ENCODE assay signal across 8 cellular contexts in the genomic region with DNA sequence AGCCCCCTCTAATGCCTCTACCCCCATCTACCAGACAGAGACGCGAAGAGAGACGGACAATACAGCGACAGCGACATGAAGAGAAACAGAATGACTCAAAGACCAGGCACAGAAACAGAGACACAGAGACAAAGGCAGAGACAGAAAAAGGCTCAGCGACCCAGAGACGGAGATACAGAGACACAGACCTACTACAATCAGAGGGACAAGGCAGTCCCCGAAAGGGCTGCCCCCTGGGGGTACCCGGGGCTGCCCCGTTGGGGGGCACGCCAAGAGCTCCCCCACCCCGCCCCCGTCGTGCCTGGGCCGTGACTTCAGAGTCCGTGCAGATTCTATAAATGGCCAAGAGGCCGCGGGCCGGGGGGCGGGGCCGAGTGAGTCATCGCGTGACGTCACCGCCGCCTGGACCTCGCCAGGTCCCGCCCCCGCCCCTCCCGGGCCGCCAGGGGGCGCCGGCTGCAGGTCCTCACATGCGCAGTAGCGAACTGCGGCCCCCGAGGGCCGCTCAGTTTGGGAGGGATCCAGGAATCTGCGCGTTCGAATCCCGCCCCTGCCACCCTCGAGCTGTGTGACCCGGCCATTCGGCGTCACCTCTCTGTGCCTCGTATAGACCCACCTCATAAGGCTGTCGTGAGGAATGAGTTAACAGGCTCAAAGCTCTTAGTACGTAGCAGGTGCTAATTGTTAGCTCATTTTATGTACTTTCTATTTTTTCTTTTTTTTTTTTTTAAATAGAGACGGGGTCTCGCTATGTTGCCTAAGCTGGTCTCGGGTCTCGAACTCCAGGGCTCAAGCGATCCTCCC. TPM values are rescaled to one million over a fixed set of nuclear protein-coding genes. Genes with fewer than 3 reads are reported as not detected.
A peak's percentile ranks its signal among the peaks of the same experiment; 100 is the strongest.
DNase-seq lines count a peak whose midpoint lies in the region; ATAC-seq and TF ChIP-seq lines count a peak whose summit lies in the region.

No MANE protein-coding gene starts in this region.

- peaks cover 4 to 12% of the 10 kb centered on the region in 2 donors for H3K27me3 Mint-ChIP-seq in CD4-positive, alpha-beta memory T cell
- peaks cover 32% of the 10 kb centered on the region for H3K27me3 Mint-ChIP-seq in T-helper 1 cell treated with Interleukin-12 subunit alpha and Interleukin-12 subunit beta and Interleukin-4 antibody, amounts not matched to agents 30 μg/mL and 1 μg/mL, for 36 hours (ENCODE audit: low read depth)
- peaks cover 37% of the 10 kb centered on the region for H3K27me3 Mint-ChIP-seq in progenitor cell of endocrine pancreas

- H3K27ac Mint-ChIP-seq in CD4-positive, alpha-beta memory T cell, result peak overlapping the region; percentile 20 to 92 (median 83)
- peak overlapping the region; percentile 22 for H3K27ac Mint-ChIP-seq in T-helper 1 cell treated with Interleukin-12 subunit alpha and Interleukin-12 subunit beta and Interleukin-4 antibody, amounts not matched to agents 30 μg/mL and 1 μg/mL, for 36 hours
- peak overlapping the region; percentile 94 for H3K27ac Mint-ChIP-seq in progenitor cell of endocrine pancreas

- peak overlapping the region; percentile 27 to 29 for H3K4me3 ChIP-seq in CD4-positive, alpha-beta memory T cell (ENCODE audit: low read length in 2 of 2)
- H3K4me3 ChIP-seq in NB4 (ENCODE audit: low read depth, low read length) (no peak overlapping the region), upper lobe of right lung (peak overlapping the region; percentile 37)

- no peaks in the 10 kb centered on the region for H3K9me3 ChIP-seq in CD4-positive, alpha-beta memory T cell (ENCODE audit: control insufficient read depth in 1 of 2, low read length in 2 of 2)
- H3K9me3 ChIP-seq in upper lobe of right lung, result no peaks in the 10 kb centered on the region

- H3K9me3 Mint-ChIP-seq in CD4-positive, alpha-beta memory T cell, result peaks cover 0 to 2% (median 0%) of the 10 kb centered on the region in 8 donors
- no peaks in the 10 kb centered on the region for H3K9me3 Mint-ChIP-seq in T-helper 1 cell treated with Interleukin-12 subunit alpha and Interleukin-12 subunit beta and Interleukin-4 antibody, amounts not matched to agents 30 μg/mL and 1 μg/mL, for 36 hours
- H3K9me3 Mint-ChIP-seq in progenitor cell of endocrine pancreas (ENCODE audit: low read depth), result no peaks in the 10 kb centered on the region

- H3K27me3 ChIP-seq in CD4-positive, alpha-beta memory T cell (ENCODE audit: insufficient read depth, low read length), result peaks cover 7% of the 10 kb centered on the region
- H3K27me3 ChIP-seq in upper lobe of right lung, result peaks cover 11% of the 10 kb centered on the region

- no peak for TF ChIP-seq POLR2A in NB4 (IDR thresholded peaks at IDR 0.05; ENCODE audit: extremely low read depth, insufficient read length)

- TF ChIP-seq CTCF in NB4 (IDR thresholded peaks at IDR 0.05; ENCODE audit: low read depth, low read length) (peak; percentile 83), progenitor cell of endocrine pancreas (IDR thresholded peaks at IDR 0.05; ENCODE audit: unreplicated experiment) (peak; percentile 94), upper lobe of right lung (IDR thresholded peaks at IDR 0.05) (peak; percentile 86)

- intact Hi-C loops in CD4-positive, alpha-beta memory T cell (cut with micrococcal nuclease), result loop anchor here (1.0 kb wide), 1 partner anchor 51 kb away; no protein-coding TSS in a partner anchor
- intact Hi-C loops in left ventricle myocardium superior (cut with micrococcal nuclease), result no loop called here
- intact Hi-C loops in upper lobe of right lung (cut with DNase I), result no loop called here

- POLR2A ChIA-PET in CD4-positive, alpha-beta memory T cell (lab: Charles Lee; ENCODE audit: partially characterized antibody), result interaction anchor here (1.0 to 2.5 kb wide), 4 partner anchors 8 to 101 kb away, joined by 3 to 11 read pairs (median 5); a partner anchor contains a TSS

- H3K36me3 Mint-ChIP-seq in CD4-positive, alpha-beta memory T cell, result no peaks in the 10 kb centered on the region
- H3K36me3 Mint-ChIP-seq in T-helper 1 cell treated with Interleukin-12 subunit alpha and Interleukin-12 subunit beta and Interleukin-4 antibody, amounts not matched to agents 30 μg/mL and 1 μg/mL, for 36 hours (ENCODE audit: low read depth), result no peaks in the 10 kb centered on the region
- H3K36me3 Mint-ChIP-seq in progenitor cell of endocrine pancreas (ENCODE audit: insufficient read depth), result no peaks in the 10 kb centered on the region

- H3K36me3 ChIP-seq in CD4-positive, alpha-beta memory T cell (ENCODE audit: insufficient read depth, low read length), result no peaks in the 10 kb centered on the region
- H3K36me3 ChIP-seq in upper lobe of right lung, result no peaks in the 10 kb centered on the region

- peaks cover 7 to 14% (median 9%) of the 10 kb centered on the region in 4 donors for H3K4me1 Mint-ChIP-seq in CD4-positive, alpha-beta memory T cell
- peaks cover 13% of the 10 kb centered on the region for H3K4me1 Mint-ChIP-seq in T-helper 1 cell treated with Interleukin-12 subunit alpha and Interleukin-12 subunit beta and Interleukin-4 antibody, amounts not matched to agents 30 μg/mL and 1 μg/mL, for 36 hours (ENCODE audit: low read depth)
- H3K4me1 Mint-ChIP-seq in progenitor cell of endocrine pancreas (ENCODE audit: low read depth), result peaks cover 7% of the 10 kb centered on the region

- CTCF ChIA-PET in CD4-positive, alpha-beta memory T cell (lab: Charles Lee; ENCODE audit: partially characterized antibody), result interaction anchor here (0.7 to 2.3 kb wide), 23 partner anchors 8 to 1130 kb away, joined by 3 to 38 read pairs (median 4); a partner anchor contains a TSS

- peak overlapping the region; percentile 62 to 87 (median 76) for H3K4me3 Mint-ChIP-seq in CD4-positive, alpha-beta memory T cell
- H3K4me3 Mint-ChIP-seq in T-helper 1 cell treated with Interleukin-12 subunit alpha and Interleukin-12 subunit beta and Interleukin-4 antibody, amounts not matched to agents 30 μg/mL and 1 μg/mL, for 36 hours, result peak overlapping the region; percentile 80
- H3K4me3 Mint-ChIP-seq in progenitor cell of endocrine pancreas (ENCODE audit: low read depth), result peak overlapping the region; percentile 67

- DNase-seq in CD4-positive, alpha-beta memory T cell, result peak; percentile 74 to 82 (median 78)
- DNase-seq in NB4 (ENCODE audit: low read depth), result peak; percentile 87
- peak; percentile 74 for DNase-seq in amniotic epithelial cell (ENCODE audit: low read depth)
- DNase-seq in left ventricle myocardium superior, result peak; percentile 96
- DNase-seq in progenitor cell of endocrine pancreas (ENCODE audit: low spot score, unreplicated experiment), result peak; percentile 86
- peak; percentile 94 for DNase-seq in upper lobe of right lung

- ATAC-seq in GM21423 (IDR thresholded peaks at IDR 0.05; ENCODE audit: unreplicated experiment), result peak; percentile 69
- ATAC-seq in left ventricle myocardium superior, result peak; percentile 83
- peak; percentile 94 for ATAC-seq in upper lobe of right lung

- peaks cover 15% of the 10 kb centered on the region for H3K4me1 ChIP-seq in CD4-positive, alpha-beta memory T cell (ENCODE audit: insufficient read depth, low read length)
- peaks cover 4% of the 10 kb centered on the region for H3K4me1 ChIP-seq in upper lobe of right lung

- H3K27ac ChIP-seq in CD4-positive, alpha-beta memory T cell (ENCODE audit: low read depth, low read length), result peak overlapping the region; percentile 21
- H3K27ac ChIP-seq in upper lobe of right lung, result peak overlapping the region; percentile 71

RNA-seq across cellular contexts. Expression of a gene that starts 2.7 kb away (rescaled TPM):
- not detected for total RNA-seq in CD4-positive, alpha-beta memory T cell
- polyA plus RNA-seq in CD4-positive, alpha-beta memory T cell, result not detected
- 81.7 TPM for total RNA-seq in left ventricle myocardium superior
- total RNA-seq in progenitor cell of endocrine pancreas, result 3.2 and 9.0 TPM in 2 replicates
- 27.3 TPM for total RNA-seq in upper lobe of right lung

RNA-seq across cellular contexts. Expression of a gene that starts 7.1 kb away (rescaled TPM):
- 10 to 100 TPM; 39.5 to 46.2 TPM for total RNA-seq in CD4-positive, alpha-beta memory T cell
- 10 to 100 TPM; 27.3 to 35.0 TPM for polyA plus RNA-seq in CD4-positive, alpha-beta memory T cell
- total RNA-seq in left ventricle myocardium superior (180 TPM), progenitor cell of endocrine pancreas (36.1 and 38.5 TPM in 2 replicates), upper lobe of right lung (44.8 TPM)

RNA-seq across cellular contexts. Expression of a gene that starts 23.0 kb away (rescaled TPM):
- total RNA-seq in CD4-positive, alpha-beta memory T cell, result 10 to 100 TPM; 46.0 to 48.5 TPM
- polyA plus RNA-seq in CD4-positive, alpha-beta memory T cell, result 10 to 100 TPM; 93.1 to 96.1 TPM
- total RNA-seq in left ventricle myocardium superior (36.0 TPM), progenitor cell of endocrine pancreas (48.7 and 56.5 TPM in 2 replicates), upper lobe of right lung (44.3 TPM)

RNA-seq across cellular contexts. Expression of a gene that starts 30.4 kb away (rescaled TPM):
- total RNA-seq in CD4-positive, alpha-beta memory T cell, result 10 to 100 TPM; 24.1 to 24.7 TPM
- polyA plus RNA-seq in CD4-positive, alpha-beta memory T cell, result 1 to 10 TPM; 2.0 to 2.9 TPM
- total RNA-seq in left ventricle myocardium superior (3.3 TPM), progenitor cell of endocrine pancreas (17.6 and 21.8 TPM in 2 replicates), upper lobe of right lung (10.7 TPM)

RNA-seq across cellular contexts. Expression of a gene that starts 41.5 kb away (rescaled TPM):
- 10 to 100 TPM; 26.8 to 30.3 TPM for total RNA-seq in CD4-positive, alpha-beta memory T cell
- polyA plus RNA-seq in CD4-positive, alpha-beta memory T cell, result 10 to 100 TPM; 16.9 to 23.8 TPM
- 2.5 TPM for total RNA-seq in left ventricle myocardium superior
- total RNA-seq in progenitor cell of endocrine pancreas, result 1.6 and 2.7 TPM in 2 replicates
- total RNA-seq in upper lobe of right lung, result 429 TPM

Comparison
In these comparisons a context has a peak if more than half of its experiments do, and no peak if none do; other contexts are left out.
1. H3K27ac Mint-ChIP-seq: peak in every context shown above with its lines; median percentile 94 in progenitor cell of endocrine pancreas; 83 in CD4-positive, alpha-beta memory T cell; 22 in T-helper 1 cell treated with Interleukin-12 subunit alpha and Interleukin-12 subunit beta and Interleukin-4 antibody, amounts not matched to agents 30 μg/mL and 1 μg/mL, for 36 hours.